10 cellular contexts compared by ENCODE assay signal in genomic region chr14:75254901-75255300, GRCh38. TPM values are rescaled to one million over a fixed set of nuclear protein-coding genes. Genes with fewer than 3 reads are reported as not detected.
DNase-seq lines count a peak whose midpoint lies in the region; ATAC-seq and TF ChIP-seq lines count a peak whose summit lies in the region.
"Had no signal": no experiment of that assay in that cellular context is flagged by ENCODE, and none has a peak within 500 bp of the region (broad histone marks: within the 10 kb centered on the region; RNA-seq: fewer than 3 reads in every experiment).

No MANE protein-coding gene starts in this region.

- WGBS in mammary epithelial cell (ENCODE audit: low coverage, missing lambda C conversion rate) = 0% methylated on average over 5 of the region's 5 CpGs

- dilution Hi-C loops in mammary epithelial cell (cut with HindIII; ENCODE audit: low sequenced_read_pairs) = no loop called here

- CTCF ChIA-PET in mammary epithelial cell (lab: Charles Lee; ENCODE audit: low non-redundant PET) = interaction anchor here (0.6 kb wide), 1 partner anchor 41 kb away, joined by 4 read pairs; no protein-coding TSS in a partner anchor

- intact Hi-C loops in mammary epithelial cell (cut with micrococcal nuclease) (loop anchor here (1.0 kb wide), 3 partner anchors 22 to 121 kb away; no protein-coding TSS in a partner anchor), tibial artery (cut with DNase I; ENCODE audit: low total_unique reads) (no loop called here)

- H3K36me3 ChIP-seq in mammary epithelial cell (ENCODE audit: insufficient read depth, low read length) = no peaks in the 10 kb centered on the region
- no peaks in the 10 kb centered on the region for H3K36me3 ChIP-seq in tibial artery

- H3K4me2 ChIP-seq in mammary epithelial cell (ENCODE audit: insufficient read depth, low read depth, low read length) = peak overlapping the region; percentile 78

- H3K27me3 ChIP-seq in mammary epithelial cell (ENCODE audit: insufficient read depth, low read length) (no peaks in the 10 kb centered on the region), tibial artery (no peaks in the 10 kb centered on the region)

- no peak overlapping the region for H3K4me3 Mint-ChIP-seq in HFFc6
- H3K4me3 Mint-ChIP-seq: IgD-negative memory B cell had no signal

- H3K27me3 Mint-ChIP-seq in HFFc6 (ENCODE audit: insufficient read depth) = peaks cover 11% of the 10 kb centered on the region

- peak overlapping the region; percentile 88 for H3K9ac ChIP-seq in mammary epithelial cell (ENCODE audit: insufficient read depth, low read length)

- no peak for ATAC-seq in HG03039 (IDR thresholded peaks at IDR 0.05; ENCODE audit: unreplicated experiment)

- no peak for TF ChIP-seq CTCF in mammary epithelial cell (conservative IDR thresholded peaks at IDR 0.05 in 1 of 2, IDR thresholded peaks at IDR 0.05 in 1 of 2; ENCODE audit: extremely low read depth in 1 of 2, insufficient read depth in 1 of 2, low read depth in 1 of 2, low read length in 2 of 2)
- no peak for TF ChIP-seq CTCF in tibial artery (IDR thresholded peaks at IDR 0.05)
- no peak for TF ChIP-seq CTCF in HFFc6 (IDR thresholded peaks at IDR 0.05)

- no peaks in the 10 kb centered on the region for H4K20me1 ChIP-seq in mammary epithelial cell (ENCODE audit: insufficient read depth, low read length)

- no peaks in the 10 kb centered on the region for H3K36me3 Mint-ChIP-seq in HFFc6 (ENCODE audit: low read depth)
- H3K36me3 Mint-ChIP-seq: IgD-negative memory B cell had no signal

- peak overlapping the region; percentile 9 for H2AFZ ChIP-seq in mammary epithelial cell (ENCODE audit: low read depth, low read length)

- H3K79me2 ChIP-seq in mammary epithelial cell (ENCODE audit: insufficient read depth, low read length) = no peaks in the 10 kb centered on the region

- H3K27ac Mint-ChIP-seq in HFFc6 = no peak overlapping the region

- H3K4me1 ChIP-seq in mammary epithelial cell (ENCODE audit: insufficient read depth, low read length) (peaks cover 69% of the 10 kb centered on the region), tibial artery (peaks cover 0 to 33% (median 32%) of the 10 kb centered on the region in 4 donors)

- H3K27ac ChIP-seq in mammary epithelial cell (ENCODE audit: insufficient read depth, low read depth, low read length) = peak overlapping the region; percentile 97
- H3K27ac ChIP-seq in tibial artery = peak overlapping the region; percentile 9 to 42

- no TSS peak for BruUV-seq in mammary epithelial cell (replicated peaks; lab: Mats Ljungman, UMichigan)

- in situ Hi-C loops in mammary epithelial cell (cut with MboI; ENCODE audit: low sequenced_read_pairs in 2 of 2) = no loop called here

- no peaks in the 10 kb centered on the region for H3K9me3 Mint-ChIP-seq in HFFc6
- H3K9me3 Mint-ChIP-seq: IgD-negative memory B cell had no signal

- DNase-seq in SIG-M5 treated with dmso at 0.1 percent for 504 hours (lab: John Stamatoyannopoulos, UW; ENCODE audit: unreplicated experiment) (peak; percentile 29), SIG-M5 (lab: John Stamatoyannopoulos, UW) (no peak), mammary epithelial cell (peak; percentile 95), mucosa of gallbladder (ENCODE audit: low spot score) (peak; percentile 48), tibial artery (peak in 1 of 2 donors; percentile 64), D341Med (ENCODE audit: low spot score) (no peak), HFFc6 (no peak)
- DNase-seq: activated CD8-positive, alpha-beta memory T cell treated with anti-CD3 and anti-CD28 coated beads, Interleukin-2, amount 50 U/mL, for 4 hours had no signal

- H3K4me3 ChIP-seq in mammary epithelial cell (replicated peaks in 1 of 3; ENCODE audit: insufficient read depth in 1 of 3, low read depth in 2 of 3, low read length in 3 of 3) (peak overlapping the region in 2 of 3 experiments; percentile 19 to 24), tibial artery (no peak overlapping the region)

- H3K4me1 Mint-ChIP-seq in HFFc6 (ENCODE audit: low read depth) = peaks cover 31% of the 10 kb centered on the region

- H3K9me3 ChIP-seq in mammary epithelial cell (replicated peaks; ENCODE audit: insufficient read depth, low read length) (no peaks in the 10 kb centered on the region), tibial artery (no peaks in the 10 kb centered on the region)

RNA-seq across cellular contexts. Expression of gene FOS, which starts 23.7 kb away (rescaled TPM):
- total RNA-seq in mammary epithelial cell (100 to 1,000 TPM in 1 of 2 donors, 10 to 100 TPM in 1; 78.5 to 204 TPM), mucosa of gallbladder (165 TPM)
- 89.9 TPM for polyA plus RNA-seq in mammary epithelial cell
- polyA minus RNA-seq in mammary epithelial cell = 233 TPM
- 100 to 1,000 TPM; 118 to 368 (median 342) TPM for total RNA-seq in HFFc6 (2021; fragmentation: NEBNext Ultra II Directional; extraction: Animal tissue kit (Norgen Biotek cat#: 25700))

Comparison
In these comparisons a context has a peak if more than half of its experiments do, and no peak if none do; other contexts are left out.
1. DNase-seq: peak in SIG-M5 treated with dmso at 0.1 percent for 504 hours (single experiment), mammary epithelial cell (single experiment) and mucosa of gallbladder (single experiment); none in SIG-M5 (single experiment), D341Med (single experiment) and HFFc6 (single experiment).
2. H3K4me3 ChIP-seq: peak in mammary epithelial cell (2 of 3); none in tibial artery (0 of 2).